23 cellular contexts compared by ENCODE assay signal in genomic region chr18:2111456-2111855, GRCh38.
A peak's percentile ranks its signal among the peaks of the same experiment; 100 is the strongest.
DNase-seq lines count a peak whose midpoint lies in the region; ATAC-seq, FAIRE-seq and TF ChIP-seq lines count a peak whose summit lies in the region.
"Had no signal": no experiment of that assay in that cellular context is flagged by ENCODE, and none has a peak within 500 bp of the region (broad histone marks: within the 10 kb centered on the region; RNA-seq: fewer than 3 reads in every experiment).

No MANE protein-coding gene starts in this region.

- FAIRE-seq in HTR-8/SVneo (lab: Jason Lieb, UNC) (no peak), keratinocyte (lab: Jason Lieb, UNC) (peak; percentile 56)
- FAIRE-seq: colon, G401.6, GM12892 had no signal

- H3K36me3 ChIP-seq in keratinocyte (ENCODE audit: control insufficient read depth in 2 of 2, extremely low read depth in 1 of 2, insufficient read depth in 2 of 2, low read length in 2 of 2) (no peaks in the 10 kb centered on the region), WERI-Rb-1 (no peaks in the 10 kb centered on the region)
- H3K36me3 ChIP-seq: stomach had no signal

- ATAC-seq in left lobe of liver = no peak
- ATAC-seq: activated CD8-positive, alpha-beta T cell treated with anti-CD3 and anti-CD28 coated beads for 36 hours; activated T-cell treated with anti-CD3 and anti-CD28 coated beads, Interleukin-2, amount 50 U/mL, for 72 hours; HCT116; Panc1 had no signal

- no peak overlapping the region for H3K9ac ChIP-seq in keratinocyte (ENCODE audit: control insufficient read depth, extremely low read depth, insufficient read depth, low read length)

- dilution Hi-C loops in keratinocyte (cut with MboI; ENCODE audit: extremely low pct_ligation_motif_present, low sequenced_read_pairs) = no loop called here

- no peak overlapping the region for H3K4me2 ChIP-seq in keratinocyte (ENCODE audit: control insufficient read depth, extremely low read depth, insufficient read depth, low read depth, low read length)

- H4K20me1 ChIP-seq in keratinocyte (ENCODE audit: control insufficient read depth, extremely low read depth, insufficient read depth, low read length) = no peaks in the 10 kb centered on the region

- H2AFZ ChIP-seq in keratinocyte (ENCODE audit: control insufficient read depth, low read length) = no peak overlapping the region

- H3K27me3 ChIP-seq in keratinocyte (ENCODE audit: control insufficient read depth, extremely low read depth, insufficient read depth, low read length) (no peaks in the 10 kb centered on the region), WERI-Rb-1 (ENCODE audit: insufficient read depth, low read depth, severe bottlenecking) (no peaks in the 10 kb centered on the region)

- H3K9me3 ChIP-seq in keratinocyte (ENCODE audit: control insufficient read depth, low read depth, low read length) (no peaks in the 10 kb centered on the region), WERI-Rb-1 (ENCODE audit: severe bottlenecking) (no peaks in the 10 kb centered on the region)
- H3K9me3 ChIP-seq: stomach had no signal

- H3K79me2 ChIP-seq in keratinocyte (ENCODE audit: control insufficient read depth, insufficient read depth, low read length) = no peaks in the 10 kb centered on the region

- no peaks in the 10 kb centered on the region for H3K9me1 ChIP-seq in keratinocyte (ENCODE audit: control insufficient read depth, extremely low read depth, insufficient read depth, low read length)

- no peak overlapping the region for H3K27ac ChIP-seq in keratinocyte (ENCODE audit: control insufficient read depth, insufficient read depth, low read length)
- no peak overlapping the region for H3K27ac ChIP-seq in WERI-Rb-1
- H3K27ac ChIP-seq: stomach, VCaP had no signal

- peak; percentile 49 for DNase-seq in AG10803 (ENCODE audit: low read depth)
- peak; percentile 17 for DNase-seq in HTR-8/SVneo (ENCODE audit: insufficient read length, low spot score)
- peak; percentile 65 for DNase-seq in astrocyte of the hippocampus (ENCODE audit: low read depth, low spot score)
- no peak for DNase-seq in keratinocyte (ENCODE audit: low read depth, low spot score)
- DNase-seq in NCI-H2029 (lab: John Stamatoyannopoulos, UW) = no peak
- no peak for DNase-seq in WERI-Rb-1
- DNase-seq in iPS-NIHi7 (ENCODE audit: extremely low spot score) = no peak
- DNase-seq in left lobe of liver (ENCODE audit: low spot score) = no peak
- DNase-seq: ACHN; activated CD8-positive, alpha-beta T cell treated with anti-CD3 and anti-CD28 coated beads for 36 hours; activated naive CD8-positive, alpha-beta T cell treated with anti-CD3 and anti-CD28 coated beads, Interleukin-2, amount 10 ng/mL, durations not matched to agents 7 days and 5 days; activated T-cell treated with anti-CD3 and anti-CD28 coated beads, Interleukin-2, amount 50 U/mL, for 72 hours; COR-L47; NCI-H2081 treated with DMSO at 0.1 percent for 48 hours; retina; stomach; T-helper 1 cell had no signal

- peaks cover 19% of the 10 kb centered on the region for H3K4me1 ChIP-seq in keratinocyte (ENCODE audit: control insufficient read depth, extremely low read depth, insufficient read depth, low read length)
- H3K4me1 ChIP-seq: stomach had no signal

- H3K4me3 ChIP-seq in AG10803 (ENCODE audit: low read length) (no peak overlapping the region), keratinocyte (ENCODE audit: control insufficient read depth in 2 of 3, extremely low read depth in 1 of 3, insufficient read depth in 2 of 3, low read depth in 1 of 3, low read length in 3 of 3) (no peak overlapping the region), WERI-Rb-1 (ENCODE audit: low read depth, low read length) (no peak overlapping the region)
- H3K4me3 ChIP-seq: stomach had no signal

- TF ChIP-seq CTCF in AG10803 (conservative IDR thresholded peaks at IDR 0.05; ENCODE audit: low read length) (no peak), keratinocyte (optimal IDR thresholded peaks at IDR 0.05 in 1 of 3, IDR thresholded peaks at IDR 0.05 in 1 of 3, conservative IDR thresholded peaks at IDR 0.05 in 1 of 3; ENCODE audit: extremely low read depth in 1 of 3, insufficient read depth in 2 of 3, low read length in 3 of 3) (no peak), WERI-Rb-1 (IDR thresholded peaks at IDR 0.05; ENCODE audit: low read depth, low read length) (no peak)

Comparison
In these comparisons a context has a peak if more than half of its experiments do, and no peak if none do; other contexts are left out.
1. DNase-seq: peak in AG10803 (single experiment), HTR-8/SVneo (single experiment) and astrocyte of the hippocampus (single experiment); none in keratinocyte (single experiment), NCI-H2029 (single experiment), WERI-Rb-1 (single experiment), iPS-NIHi7 (single experiment) and left lobe of liver (single experiment).